Comparison of ENCODE assay signal across 8 cellular contexts in genomic region chr17:36545465-36546417, GRCh38. TPM values are rescaled to one million over a fixed set of nuclear protein-coding genes. Genes with fewer than 3 reads are reported as not detected.
A peak's percentile ranks its signal among the peaks of the same experiment; 100 is the strongest.
DNase-seq lines count a peak whose midpoint lies in the region; ATAC-seq, FAIRE-seq and TF ChIP-seq lines count a peak whose summit lies in the region.

No MANE protein-coding gene starts in this region.

- H2AFZ ChIP-seq in astrocyte (ENCODE audit: low read depth, low read length), result peak overlapping the region; percentile 63

- ATAC-seq in GM18498 (IDR thresholded peaks at IDR 0.05; ENCODE audit: unreplicated experiment) (peak; percentile 68), HG02938 (IDR thresholded peaks at IDR 0.05; ENCODE audit: unreplicated experiment) (peak; percentile 62), aorta (ENCODE audit: low FRiP score) (peak; percentile 96)

- H3K4me2 ChIP-seq in astrocyte (ENCODE audit: low read length), result peak overlapping the region; percentile 92

- H3K27ac ChIP-seq in astrocyte (ENCODE audit: low read depth, low read length) (peak overlapping the region; percentile 79), aorta (ENCODE audit: low read depth in 1 of 2, low read length in 2 of 2) (peak overlapping the region; percentile 20 to 30)

- peaks cover 5% of the 10 kb centered on the region for H3K36me3 Mint-ChIP-seq in astrocyte (ENCODE audit: low read depth, unreplicated experiment)

- DNase-seq in NCI-H187 (lab: John Stamatoyannopoulos, UW) (peak; percentile 89 to 92), T-helper 2 cell (peak; percentile 91 to 99 (median 96)), astrocyte (ENCODE audit: low read depth) (peak; percentile 93), hepatic stellate cell (ENCODE audit: low spot score) (peak; percentile 96), renal cortical epithelial cell (ENCODE audit: low read depth) (peak; percentile 82), aorta (peak; percentile 98 to 99)

- H3K36me3 ChIP-seq in astrocyte (ENCODE audit: insufficient read depth, low read length), result no peaks in the 10 kb centered on the region
- H3K36me3 ChIP-seq in aorta (ENCODE audit: control insufficient read depth in 1 of 2, insufficient read depth in 2 of 2, low read length in 1 of 2), result no peaks in the 10 kb centered on the region

- intact Hi-C loops in aorta (cut with DNase I), result loop anchor here (5.0 to 10.0 kb wide), 3 partner anchors 47 to 409 kb away; partner anchors contain the start of genes AATF (in 1 of the 2) and DHRS11 (in 1 of the 2)

- no peaks in the 10 kb centered on the region for H3K27me3 ChIP-seq in astrocyte (ENCODE audit: insufficient read depth, low read length)
- H3K27me3 ChIP-seq in aorta (ENCODE audit: control insufficient read depth in 1 of 2, insufficient read depth in 2 of 2, low read length in 1 of 2), result no peaks in the 10 kb centered on the region

- H3K4me3 Mint-ChIP-seq in astrocyte (ENCODE audit: unreplicated experiment), result peak overlapping the region; percentile 91

- FAIRE-seq in astrocyte (lab: Jason Lieb, UNC), result no peak

- WGBS in aorta, 2 donors, result 1% methylated on average over 41 to 60 of the region's 60 CpGs

- H3K4me3 ChIP-seq in astrocyte (ENCODE audit: insufficient read depth, low read depth, low read length) (peak overlapping the region; percentile 93), aorta (ENCODE audit: low read length in 2 of 2) (peak overlapping the region; percentile 9 to 53)

- peak overlapping the region; percentile 94 for H3K27ac Mint-ChIP-seq in astrocyte (ENCODE audit: unreplicated experiment)

- H3K4me1 ChIP-seq in astrocyte (ENCODE audit: insufficient read depth, low read length) (peaks cover 9% of the 10 kb centered on the region), aorta (ENCODE audit: control insufficient read depth in 1 of 2, insufficient read depth in 2 of 2, low read length in 2 of 2) (no peaks in the 10 kb centered on the region)

- H3K9ac ChIP-seq in astrocyte (ENCODE audit: low read length), result peak overlapping the region; percentile 95

- H3K27me3 Mint-ChIP-seq in astrocyte (ENCODE audit: low read depth, unreplicated experiment), result no peaks in the 10 kb centered on the region

- H3K79me2 ChIP-seq in astrocyte (ENCODE audit: insufficient read depth, low read length), result peaks cover 78% of the 10 kb centered on the region

- no peaks in the 10 kb centered on the region for H3K9me3 Mint-ChIP-seq in astrocyte (ENCODE audit: unreplicated experiment)

- TF ChIP-seq CTCF in astrocyte (IDR thresholded peaks at IDR 0.05; ENCODE audit: insufficient read depth, low read depth, low read length), result no peak

- peaks cover 50% of the 10 kb centered on the region for H4K20me1 ChIP-seq in astrocyte (ENCODE audit: insufficient read depth, low read length)

- H3K9me3 ChIP-seq in astrocyte (ENCODE audit: insufficient read depth, low read depth, low read length) (no peaks in the 10 kb centered on the region), aorta (ENCODE audit: control insufficient read depth, low read length) (no peaks in the 10 kb centered on the region)

- peaks cover 16% of the 10 kb centered on the region for H3K4me1 Mint-ChIP-seq in astrocyte (ENCODE audit: low read depth, unreplicated experiment)

RNA-seq across cellular contexts. Expression of gene GGNBP2, which starts 1.0 kb away (rescaled TPM):
- total RNA-seq in astrocyte (80.0 and 80.8 TPM in 2 replicates), renal cortical epithelial cell (42.4 and 88.2 TPM in 2 replicates), aorta (10 to 100 TPM; 73.9 to 80.4 TPM)
- 10 to 100 TPM; 37.4 to 53.8 TPM for polyA plus RNA-seq in aorta

RNA-seq across cellular contexts. Expression of gene PIGW, which starts 11.0 kb away (rescaled TPM):
- total RNA-seq in astrocyte (7.5 and 8.4 TPM in 2 replicates), renal cortical epithelial cell (9.7 and 11.6 TPM in 2 replicates), aorta (1 to 10 TPM; 4.7 to 4.9 TPM)
- 1 to 10 TPM; 2.1 to 5.1 TPM for polyA plus RNA-seq in aorta

RNA-seq across cellular contexts. Expression of gene MYO19, which starts 11.1 kb away (rescaled TPM):
- total RNA-seq in astrocyte (41.0 and 42.9 TPM in 2 replicates), renal cortical epithelial cell (45.2 and 59.4 TPM in 2 replicates), aorta (10 to 100 TPM; 37.1 to 57.3 TPM)
- 10 to 100 TPM; 13.1 to 27.4 TPM for polyA plus RNA-seq in aorta

RNA-seq across cellular contexts. Expression of gene DHRS11, which starts 45.9 kb away (rescaled TPM):
- total RNA-seq in astrocyte (7.1 and 8.8 TPM in 2 replicates), renal cortical epithelial cell (11.6 and 13.0 TPM in 2 replicates), aorta (1 to 10 TPM; 6.0 to 6.5 TPM)
- polyA plus RNA-seq in aorta, result 10 to 100 TPM in 1 of 2 donors, 1 to 10 TPM in 1; 8.4 to 50.5 TPM

RNA-seq across cellular contexts. Expression of gene MRM1, which starts 55.6 kb away (rescaled TPM):
- total RNA-seq in astrocyte, result 3.1 and 4.8 TPM in 2 replicates
- total RNA-seq in renal cortical epithelial cell, result 7.6 and 8.0 TPM in 2 replicates
- total RNA-seq in aorta, result 1 to 10 TPM; 2.7 to 3.6 TPM
- polyA plus RNA-seq in aorta, result 1 to 10 TPM; 2.1 to 4.3 TPM

Comparison
In these comparisons a context has a peak if more than half of its experiments do, and no peak if none do; other contexts are left out.
1. Peak in every context shown above with its lines: DNase-seq, ATAC-seq, H3K4me3 ChIP-seq and H3K27ac ChIP-seq.